In the genomic region with DNA sequence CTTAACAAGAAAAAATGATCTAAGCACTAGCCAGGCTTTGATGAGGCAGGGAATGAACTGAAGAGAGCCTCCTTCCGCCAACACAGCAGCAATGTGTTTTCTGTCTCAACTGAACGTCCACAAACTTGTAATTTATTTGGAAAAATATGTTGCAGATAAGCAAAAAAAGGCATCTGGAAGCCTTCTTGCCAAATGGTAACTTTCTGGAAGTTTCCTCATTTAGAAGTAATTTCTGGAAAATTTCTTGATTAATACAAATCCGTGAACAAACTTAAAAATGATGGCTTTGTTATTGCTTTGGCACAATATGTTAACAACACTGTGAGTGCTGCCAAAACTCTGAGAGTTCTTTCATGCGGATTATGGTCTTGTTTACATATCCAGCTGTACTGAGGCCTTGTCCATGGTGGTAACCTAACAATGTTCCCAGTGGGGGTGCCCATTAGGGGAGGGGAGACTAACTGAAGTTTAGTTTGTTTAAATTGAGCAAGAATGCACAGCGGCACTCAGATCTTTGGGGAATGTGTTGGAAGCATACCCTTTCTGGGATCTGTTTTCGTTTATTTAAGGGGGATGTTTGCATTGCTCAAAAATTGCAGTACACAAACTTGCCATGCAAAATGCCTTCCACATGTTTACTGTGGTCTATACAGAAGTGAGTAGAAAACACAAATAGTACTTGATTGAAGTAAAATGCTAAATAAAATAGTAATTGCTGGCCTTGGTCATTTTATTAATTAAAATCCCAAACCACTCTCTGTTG, we compare ENCODE assay signal across 1 cellular context.
TF ChIP-seq lines count a peak whose summit lies in the region.

No MANE protein-coding gene starts in this region.

TF ChIP-seq in Ishikawa, 13 proteins besides CTCF, POLR2A, EP300 and RAD21 (continued from another document):
- TF ChIP-seq, protein P1, sequence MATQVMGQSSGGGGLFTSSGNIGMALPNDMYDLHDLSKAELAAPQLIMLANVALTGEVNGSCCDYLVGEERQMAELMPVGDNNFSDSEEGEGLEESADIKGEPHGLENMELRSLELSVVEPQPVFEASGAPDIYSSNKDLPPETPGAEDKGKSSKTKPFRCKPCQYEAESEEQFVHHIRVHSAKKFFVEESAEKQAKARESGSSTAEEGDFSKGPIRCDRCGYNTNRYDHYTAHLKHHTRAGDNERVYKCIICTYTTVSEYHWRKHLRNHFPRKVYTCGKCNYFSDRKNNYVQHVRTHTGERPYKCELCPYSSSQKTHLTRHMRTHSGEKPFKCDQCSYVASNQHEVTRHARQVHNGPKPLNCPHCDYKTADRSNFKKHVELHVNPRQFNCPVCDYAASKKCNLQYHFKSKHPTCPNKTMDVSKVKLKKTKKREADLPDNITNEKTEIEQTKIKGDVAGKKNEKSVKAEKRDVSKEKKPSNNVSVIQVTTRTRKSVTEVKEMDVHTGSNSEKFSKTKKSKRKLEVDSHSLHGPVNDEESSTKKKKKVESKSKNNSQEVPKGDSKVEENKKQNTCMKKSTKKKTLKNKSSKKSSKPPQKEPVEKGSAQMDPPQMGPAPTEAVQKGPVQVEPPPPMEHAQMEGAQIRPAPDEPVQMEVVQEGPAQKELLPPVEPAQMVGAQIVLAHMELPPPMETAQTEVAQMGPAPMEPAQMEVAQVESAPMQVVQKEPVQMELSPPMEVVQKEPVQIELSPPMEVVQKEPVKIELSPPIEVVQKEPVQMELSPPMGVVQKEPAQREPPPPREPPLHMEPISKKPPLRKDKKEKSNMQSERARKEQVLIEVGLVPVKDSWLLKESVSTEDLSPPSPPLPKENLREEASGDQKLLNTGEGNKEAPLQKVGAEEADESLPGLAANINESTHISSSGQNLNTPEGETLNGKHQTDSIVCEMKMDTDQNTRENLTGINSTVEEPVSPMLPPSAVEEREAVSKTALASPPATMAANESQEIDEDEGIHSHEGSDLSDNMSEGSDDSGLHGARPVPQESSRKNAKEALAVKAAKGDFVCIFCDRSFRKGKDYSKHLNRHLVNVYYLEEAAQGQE (IDR thresholded peaks at IDR 0.05; ENCODE audit: low read depth): peak; percentile 73
- TF ChIP-seq, protein P2, sequence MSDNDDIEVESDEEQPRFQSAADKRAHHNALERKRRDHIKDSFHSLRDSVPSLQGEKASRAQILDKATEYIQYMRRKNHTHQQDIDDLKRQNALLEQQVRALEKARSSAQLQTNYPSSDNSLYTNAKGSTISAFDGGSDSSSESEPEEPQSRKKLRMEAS (IDR thresholded peaks at IDR 0.05): peak; percentile 53; the same call in 1 of the 2 replicates
- no peak for TF ChIP-seq CREB1 (IDR thresholded peaks at IDR 0.05; ENCODE audit: low read depth)
- TF ChIP-seq TEAD4 (IDR thresholded peaks at IDR 0.05): peak; percentile 89
- TF ChIP-seq YY1 (IDR thresholded peaks at IDR 0.05; ENCODE audit: low read depth): no peak
- TF ChIP-seq, protein P3, sequence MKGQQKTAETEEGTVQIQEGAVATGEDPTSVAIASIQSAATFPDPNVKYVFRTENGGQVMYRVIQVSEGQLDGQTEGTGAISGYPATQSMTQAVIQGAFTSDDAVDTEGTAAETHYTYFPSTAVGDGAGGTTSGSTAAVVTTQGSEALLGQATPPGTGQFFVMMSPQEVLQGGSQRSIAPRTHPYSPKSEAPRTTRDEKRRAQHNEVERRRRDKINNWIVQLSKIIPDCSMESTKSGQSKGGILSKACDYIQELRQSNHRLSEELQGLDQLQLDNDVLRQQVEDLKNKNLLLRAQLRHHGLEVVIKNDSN (IDR thresholded peaks at IDR 0.05): no peak
- TF ChIP-seq TAF1 (IDR thresholded peaks at IDR 0.05; ENCODE audit: low read depth): no peak
- no peak for TF ChIP-seq ZBTB7A (IDR thresholded peaks at IDR 0.05; ENCODE audit: low read depth)
- TF ChIP-seq TCF12 (IDR thresholded peaks at IDR 0.05; ENCODE audit: low read depth): peak; percentile 84
- peak; percentile 90 for TF ChIP-seq CEBPB (IDR thresholded peaks at IDR 0.05)
TF ChIP-seq in Ishikawa: peak in this region for 7.
